In the genomic region with DNA sequence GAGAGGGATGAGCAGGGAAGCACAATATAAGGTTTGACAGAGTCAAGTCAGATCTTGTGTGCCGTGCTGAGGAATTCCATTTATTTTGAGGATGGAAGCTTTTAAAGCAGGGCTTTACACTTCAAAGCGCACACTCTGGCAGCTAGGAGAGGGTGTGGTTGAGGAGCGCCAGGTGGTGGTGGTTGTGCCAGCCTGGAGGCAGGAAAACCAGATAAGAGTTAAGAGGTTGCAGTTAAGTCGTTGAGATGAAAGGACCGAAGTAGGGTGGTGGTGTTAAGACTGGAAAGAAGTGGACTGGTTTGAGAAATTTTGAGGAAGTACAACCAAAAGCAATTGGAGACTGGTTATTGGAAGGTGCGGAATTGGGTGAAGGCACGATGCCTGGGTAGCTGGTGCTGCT, we compare ENCODE assay signal across 18 cellular contexts.
"Had no signal": no experiment of that assay in that cellular context is flagged by ENCODE, and none has a peak within 500 bp of the region (broad histone marks: within the 10 kb centered on the region; RNA-seq: fewer than 3 reads in every experiment).

No MANE protein-coding gene starts in this region.

- H3K36me3 Mint-ChIP-seq: immature natural killer cell; naive thymus-derived CD8-positive, alpha-beta T cell; neural progenitor cell had no signal

- DNase-seq: effector memory CD4-positive, alpha-beta T cell; esophagus squamous epithelium; foreskin fibroblast; glutamatergic neuron; immature natural killer cell; left cardiac atrium; mesendoderm; naive thymus-derived CD8-positive, alpha-beta T cell; nucleus accumbens; ovary; stimulated activated CD4-positive, alpha-beta T cell treated with anti-CD3 and anti-CD28 coated beads, Interleukin-2, amount 100 ng/mL, for 48 hours; stimulated activated naive CD4-positive, alpha-beta T cell treated with Interleukin-2 at 50 U/mL for 16 hours; upper lobe of left lung had no signal

- H3K27ac Mint-ChIP-seq: immature natural killer cell; naive thymus-derived CD8-positive, alpha-beta T cell; neural progenitor cell had no signal

- H3K4me3 ChIP-seq: esophagus squamous epithelium, gastroesophageal sphincter, neural progenitor cell, ovary, right atrium auricular region, smooth muscle cell, upper lobe of left lung, vagina had no signal

- H3K27ac ChIP-seq: esophagus squamous epithelium, gastroesophageal sphincter, neural progenitor cell, ovary, right atrium auricular region, upper lobe of left lung, vagina had no signal

- H3K9ac ChIP-seq: neural progenitor cell had no signal

- H3K4me3 Mint-ChIP-seq: immature natural killer cell; naive thymus-derived CD8-positive, alpha-beta T cell; neural progenitor cell had no signal

- H3K4me1 ChIP-seq: esophagus squamous epithelium, gastroesophageal sphincter, right atrium auricular region, upper lobe of left lung, vagina had no signal

- H3K27me3 ChIP-seq: neural progenitor cell, ovary, right atrium auricular region, upper lobe of left lung, vagina had no signal

- H3K36me3 ChIP-seq: esophagus squamous epithelium, gastroesophageal sphincter, neural progenitor cell, ovary, right atrium auricular region, upper lobe of left lung, vagina had no signal

- H3K4me1 Mint-ChIP-seq: naive thymus-derived CD8-positive, alpha-beta T cell had no signal

- ATAC-seq: gastroesophageal sphincter; left cardiac atrium; naive thymus-derived CD8-positive, alpha-beta T cell had no signal

- H3K9me3 Mint-ChIP-seq: immature natural killer cell; naive thymus-derived CD8-positive, alpha-beta T cell; neural progenitor cell had no signal

- H3K9me3 ChIP-seq: esophagus squamous epithelium, ovary, right atrium auricular region, upper lobe of left lung, vagina had no signal
